8 cellular contexts compared by ENCODE assay signal in the genomic region with DNA sequence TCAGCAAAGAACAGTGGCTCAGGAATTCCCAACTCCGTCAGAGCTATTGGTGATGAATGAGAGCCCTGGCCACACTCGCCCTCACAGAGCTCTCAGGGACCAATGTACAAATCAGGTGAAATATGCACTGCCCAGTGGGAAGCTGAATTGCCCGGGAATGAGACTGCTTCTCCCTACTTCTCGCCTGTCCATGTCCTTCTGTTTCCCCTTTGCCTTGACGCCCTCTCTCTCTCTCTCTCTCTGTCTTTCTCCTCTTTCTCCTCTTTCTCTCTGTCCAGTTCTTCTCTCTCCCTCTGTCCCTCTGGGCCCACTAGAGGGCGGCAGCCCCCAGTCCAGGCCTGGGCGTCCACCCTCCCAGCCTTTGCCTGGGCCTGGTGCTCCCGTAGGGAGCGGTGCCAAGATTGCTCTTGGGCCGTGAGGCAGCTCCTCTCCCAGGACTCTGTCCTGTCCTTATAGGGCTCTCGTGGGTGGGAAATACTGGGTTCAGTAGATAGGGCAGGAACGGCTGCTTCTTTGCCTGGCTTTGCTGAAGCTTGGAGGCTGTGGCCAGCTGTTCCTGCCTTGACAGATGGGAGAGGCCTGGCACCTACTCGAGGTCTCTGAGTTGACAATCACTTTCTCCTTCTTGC. TPM values are rescaled to one million over a fixed set of nuclear protein-coding genes. Genes with fewer than 3 reads are reported as not detected.
DNase-seq lines count a peak whose midpoint lies in the region; ATAC-seq, FAIRE-seq and TF ChIP-seq lines count a peak whose summit lies in the region.

No MANE protein-coding gene starts in this region.

- no peaks in the 10 kb centered on the region for H3K9me3 ChIP-seq in skeletal muscle satellite cell (replicated peaks; ENCODE audit: low read length)

- H3K9ac ChIP-seq in skeletal muscle satellite cell (ENCODE audit: low read depth, low read length): no peak overlapping the region

- TF ChIP-seq POLR2A in GM12891 (IDR thresholded peaks at IDR 0.05; ENCODE audit: low read depth, low read length): no peak

- H3K4me1 ChIP-seq in skeletal muscle satellite cell (ENCODE audit: control insufficient read depth, insufficient read depth, low read length): peaks cover 7% of the 10 kb centered on the region

- no peaks in the 10 kb centered on the region for H3K27me3 ChIP-seq in skeletal muscle satellite cell (ENCODE audit: control insufficient read depth, insufficient read depth, low read length)

- peak overlapping the region; percentile 25 for H3K4me2 ChIP-seq in skeletal muscle satellite cell (ENCODE audit: low read length)

- no peaks in the 10 kb centered on the region for H3K36me3 ChIP-seq in skeletal muscle satellite cell (ENCODE audit: insufficient read depth, low read length)

- ATAC-seq in GM21723 (IDR thresholded peaks at IDR 0.05; ENCODE audit: unreplicated experiment): no peak

- peak in 2 of 3 experiments; percentile 41 to 61 for DNase-seq in NCI-H1417 (lab: John Stamatoyannopoulos, UW)
- no peak for DNase-seq in NCI-H1417 treated with DMSO at 0.1 percent for 48 hours (lab: John Stamatoyannopoulos, UW)
- peak; percentile 69 for DNase-seq in NCI-H2196 (lab: John Stamatoyannopoulos, UW; ENCODE audit: unreplicated experiment)
- peak; percentile 27 for DNase-seq in brain pericyte (ENCODE audit: low read depth, low spot score)
- peak; percentile 87 for DNase-seq in iPS-NIHi7 (ENCODE audit: extremely low spot score)
- DNase-seq in GM12891 (ENCODE audit: insufficient read length, low spot score): no peak

- H3K4me3 ChIP-seq in skeletal muscle satellite cell (ENCODE audit: low read length): no peak overlapping the region

- no peak for FAIRE-seq in GM12891 (lab: Jason Lieb, UNC)

TF ChIP-seq in GM12891, 5 proteins besides CTCF, POLR2A, EP300 and RAD21:
- TF ChIP-seq PAX5 (IDR thresholded peaks at IDR 0.05; ENCODE audit: insufficient read depth, low read length, severe bottlenecking) (no peak), SPI1 (IDR thresholded peaks at IDR 0.05; ENCODE audit: low read depth, low read length) (no peak), POU2F2 (IDR thresholded peaks at IDR 0.05; ENCODE audit: low read depth, low read length) (no peak), TAF1 (IDR thresholded peaks at IDR 0.05; ENCODE audit: low read depth, low read length) (no peak), POLR2AphosphoS5 (IDR thresholded peaks at IDR 0.05; ENCODE audit: low read depth, low read length) (no peak)

RNA-seq across cellular contexts. Expression of a gene that starts 28.4 kb away (rescaled TPM):
- total RNA-seq in skeletal muscle satellite cell (2012; rRNA removed): 25.1 and 33.0 TPM in 2 replicates
- 23.3 TPM for polyA plus RNA-seq in GM12891 (2012; ENCODE audit: low read depth, missing spikeins)

Comparison
In these comparisons a context has a peak if more than half of its experiments do, and no peak if none do; other contexts are left out.
1. DNase-seq: peak in NCI-H1417 (2 of 3), NCI-H2196 (single experiment), brain pericyte (single experiment) and iPS-NIHi7 (single experiment); none in NCI-H1417 treated with DMSO at 0.1 percent for 48 hours (single experiment) and GM12891 (single experiment).